In the genomic region with DNA sequence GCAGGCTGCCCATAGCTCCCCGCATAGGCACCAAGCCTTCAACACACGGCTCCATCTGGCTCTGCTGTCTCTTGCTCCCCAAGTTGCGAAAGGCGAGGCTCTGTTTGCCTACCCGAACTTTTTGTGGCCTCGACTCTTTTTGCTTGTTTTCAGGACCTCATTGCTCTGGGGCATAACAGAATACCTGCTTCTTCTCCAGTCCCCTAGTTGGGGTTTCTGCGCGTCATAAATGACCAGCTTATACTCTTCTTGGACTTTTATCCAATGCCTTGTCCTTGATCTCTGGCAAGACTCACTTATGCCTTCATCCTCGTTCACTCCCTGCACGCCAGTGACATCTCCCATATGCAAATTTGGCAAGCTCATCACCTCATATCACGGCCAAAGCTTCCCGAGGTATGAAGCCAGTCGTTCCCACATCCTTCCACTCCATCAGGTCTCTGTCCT, we compare ENCODE assay signal across 17 cellular contexts.
DNase-seq lines count a peak whose midpoint lies in the region; ATAC-seq, FAIRE-seq and TF ChIP-seq lines count a peak whose summit lies in the region.
"Had no signal": no experiment of that assay in that cellular context is flagged by ENCODE, and none has a peak within 500 bp of the region (broad histone marks: within the 10 kb centered on the region; RNA-seq: fewer than 3 reads in every experiment).

No MANE protein-coding gene starts in this region.

- H2AFZ ChIP-seq in astrocyte (ENCODE audit: low read depth, low read length) (no peak overlapping the region), osteoblast (ENCODE audit: low read length) (no peak overlapping the region)

- H3K4me2 ChIP-seq in astrocyte (ENCODE audit: low read length): no peak overlapping the region
- H3K4me2 ChIP-seq in osteoblast (ENCODE audit: insufficient read depth, low read length): no peak overlapping the region
- H3K4me2 ChIP-seq: BLaER1 had no signal

- H3K9me3 ChIP-seq in astrocyte (ENCODE audit: insufficient read depth, low read depth, low read length): no peaks in the 10 kb centered on the region
- no peaks in the 10 kb centered on the region for H3K9me3 ChIP-seq in osteoblast (ENCODE audit: low read depth, low read length)
- no peaks in the 10 kb centered on the region for H3K9me3 ChIP-seq in stomach smooth muscle (ENCODE audit: control insufficient read depth in 2 of 2, low read length in 2 of 2)
- H3K9me3 ChIP-seq: BLaER1 had no signal

- H3K4me3 ChIP-seq in astrocyte (ENCODE audit: insufficient read depth, low read depth, low read length) (no peak overlapping the region), osteoblast (ENCODE audit: insufficient read depth, low read length) (no peak overlapping the region), stomach smooth muscle (ENCODE audit: low read length in 2 of 2) (no peak overlapping the region)
- H3K4me3 ChIP-seq: BLaER1 had no signal

- DNase-seq in G401 (ENCODE audit: low spot score): peak; percentile 72
- no peak for DNase-seq in astrocyte (ENCODE audit: low read depth)
- peak; percentile 1 for DNase-seq in osteoblast (ENCODE audit: insufficient read length, low spot score, missing footprints)
- DNase-seq in activated T-cell treated with anti-CD3 and anti-CD28 coated beads, Interleukin-2, amount 50 U/mL, for 24 hours: no peak
- DNase-seq in H54 (ENCODE audit: insufficient read length, low spot score): no peak
- DNase-seq: 8988T; CD4-positive, alpha-beta memory T cell; DMS153; DMS79; GF-D8; GOT3; H9; IMR-90 had no signal

- no peaks in the 10 kb centered on the region for H3K4me1 ChIP-seq in astrocyte (ENCODE audit: insufficient read depth, low read length)
- no peaks in the 10 kb centered on the region for H3K4me1 ChIP-seq in osteoblast (ENCODE audit: insufficient read depth, low read length)
- H3K4me1 ChIP-seq in stomach smooth muscle (ENCODE audit: control insufficient read depth, insufficient read depth, low read length): no peaks in the 10 kb centered on the region
- H3K4me1 ChIP-seq: BLaER1 had no signal

- H3K36me3 Mint-ChIP-seq in astrocyte (ENCODE audit: low read depth, unreplicated experiment): no peaks in the 10 kb centered on the region
- no peaks in the 10 kb centered on the region for H3K36me3 Mint-ChIP-seq in activated T-cell treated with anti-CD3 and anti-CD28 coated beads, Interleukin-2, amount 50 U/mL, for 24 hours (ENCODE audit: low read depth)
- H3K36me3 Mint-ChIP-seq: CD14-positive monocyte; CD4-positive, alpha-beta memory T cell had no signal

- H3K36me3 ChIP-seq in astrocyte (ENCODE audit: insufficient read depth, low read length): no peaks in the 10 kb centered on the region
- no peaks in the 10 kb centered on the region for H3K36me3 ChIP-seq in osteoblast (ENCODE audit: insufficient read depth, low read length)
- H3K36me3 ChIP-seq in stomach smooth muscle (ENCODE audit: control insufficient read depth in 2 of 2, insufficient read depth in 2 of 2, low read length in 2 of 2): no peaks in the 10 kb centered on the region
- H3K36me3 ChIP-seq: BLaER1 had no signal

- no peak for ATAC-seq in HG03159 (IDR thresholded peaks at IDR 0.05; ENCODE audit: unreplicated experiment)

- no peak for FAIRE-seq in astrocyte (lab: Jason Lieb, UNC)
- no peak for FAIRE-seq in H54 (lab: Jason Lieb, UNC)

- TF ChIP-seq POLR2A in H54 (IDR thresholded peaks at IDR 0.05; ENCODE audit: low read depth, low read length): no peak

- H3K27ac ChIP-seq in astrocyte (ENCODE audit: low read depth, low read length) (no peak overlapping the region), osteoblast (ENCODE audit: low read depth, low read length) (no peak overlapping the region), stomach smooth muscle (ENCODE audit: low read length) (peak overlapping the region; percentile 11)
- H3K27ac ChIP-seq: BLaER1 had no signal

- H3K9ac ChIP-seq in astrocyte (ENCODE audit: low read length) (no peak overlapping the region), stomach smooth muscle (ENCODE audit: low read length in 2 of 2) (no peak overlapping the region)
- H3K9ac ChIP-seq: BLaER1 had no signal

- peak overlapping the region; percentile 43 for H3K4me3 Mint-ChIP-seq in astrocyte (ENCODE audit: unreplicated experiment)
- no peak overlapping the region for H3K4me3 Mint-ChIP-seq in activated T-cell treated with anti-CD3 and anti-CD28 coated beads, Interleukin-2, amount 50 U/mL, for 24 hours
- H3K4me3 Mint-ChIP-seq: CD14-positive monocyte; CD4-positive, alpha-beta memory T cell; H9 had no signal

- no peaks in the 10 kb centered on the region for H3K9me3 Mint-ChIP-seq in astrocyte (ENCODE audit: unreplicated experiment)
- H3K9me3 Mint-ChIP-seq in activated T-cell treated with anti-CD3 and anti-CD28 coated beads, Interleukin-2, amount 50 U/mL, for 24 hours: peaks cover 3% of the 10 kb centered on the region
- H3K9me3 Mint-ChIP-seq: CD14-positive monocyte, H9 had no signal

- peaks cover 5% of the 10 kb centered on the region for H3K27me3 Mint-ChIP-seq in astrocyte (ENCODE audit: low read depth, unreplicated experiment)
- no peaks in the 10 kb centered on the region for H3K27me3 Mint-ChIP-seq in activated T-cell treated with anti-CD3 and anti-CD28 coated beads, Interleukin-2, amount 50 U/mL, for 24 hours
- H3K27me3 Mint-ChIP-seq: CD4-positive, alpha-beta memory T cell had no signal

- TF ChIP-seq CTCF in astrocyte (IDR thresholded peaks at IDR 0.05; ENCODE audit: insufficient read depth, low read depth, low read length) (no peak), osteoblast (IDR thresholded peaks at IDR 0.05; ENCODE audit: extremely low read depth, low read depth, low read length) (no peak)

- H3K27me3 ChIP-seq in astrocyte (ENCODE audit: insufficient read depth, low read length) (peaks cover 16% of the 10 kb centered on the region), osteoblast (ENCODE audit: insufficient read depth, low read length) (peaks cover 2% of the 10 kb centered on the region), stomach smooth muscle (ENCODE audit: control insufficient read depth in 1 of 2, insufficient read depth in 2 of 2, low read length in 2 of 2) (no peaks in the 10 kb centered on the region)
- H3K27me3 ChIP-seq: BLaER1 had no signal

- no peak overlapping the region for H3K27ac Mint-ChIP-seq in astrocyte (ENCODE audit: unreplicated experiment)
- H3K27ac Mint-ChIP-seq in activated T-cell treated with anti-CD3 and anti-CD28 coated beads, Interleukin-2, amount 50 U/mL, for 24 hours: no peak overlapping the region
- H3K27ac Mint-ChIP-seq: CD14-positive monocyte; CD4-positive, alpha-beta memory T cell; H9 had no signal

- H4K20me1 ChIP-seq in astrocyte (ENCODE audit: insufficient read depth, low read length) (no peaks in the 10 kb centered on the region), osteoblast (ENCODE audit: insufficient read depth, low read length) (no peaks in the 10 kb centered on the region)
- H4K20me1 ChIP-seq: BLaER1 had no signal

- in situ Hi-C loops in G401 (cut with HindIII; ENCODE audit: low sequenced_read_pairs): no loop called here

- H3K79me2 ChIP-seq in astrocyte (ENCODE audit: insufficient read depth, low read length) (no peaks in the 10 kb centered on the region), osteoblast (ENCODE audit: insufficient read depth, low read length) (no peaks in the 10 kb centered on the region)

- no peaks in the 10 kb centered on the region for H3K4me1 Mint-ChIP-seq in astrocyte (ENCODE audit: low read depth, unreplicated experiment)
- no peaks in the 10 kb centered on the region for H3K4me1 Mint-ChIP-seq in activated T-cell treated with anti-CD3 and anti-CD28 coated beads, Interleukin-2, amount 50 U/mL, for 24 hours (ENCODE audit: low read depth)
- H3K4me1 Mint-ChIP-seq: CD14-positive monocyte; CD4-positive, alpha-beta memory T cell; H9 had no signal

Comparison
In these comparisons a context has a peak if more than half of its experiments do, and no peak if none do; other contexts are left out.
1. DNase-seq: peak in G401 (single experiment) and osteoblast (single experiment); none in astrocyte (single experiment), activated T-cell treated with anti-CD3 and anti-CD28 coated beads, Interleukin-2, amount 50 U/mL, for 24 hours (single experiment) and H54 (single experiment).